ENCODE assay signal across 20 cellular contexts in genomic region chr5:80071510-80072021, GRCh38. TPM values are rescaled to one million over a fixed set of nuclear protein-coding genes. Genes with fewer than 3 reads are reported as not detected.
A peak's percentile ranks its signal among the peaks of the same experiment; 100 is the strongest.
DNase-seq lines count a peak whose midpoint lies in the region; ATAC-seq and TF ChIP-seq lines count a peak whose summit lies in the region.
"Had no signal": no experiment of that assay in that cellular context is flagged by ENCODE, and none has a peak within 500 bp of the region (broad histone marks: within the 10 kb centered on the region; RNA-seq: fewer than 3 reads in every experiment).

No MANE protein-coding gene starts in this region.

- H3K27me3 Mint-ChIP-seq in activated CD4-positive, alpha-beta T cell treated with anti-CD3 and anti-CD28 coated beads for 36 hours: no peaks in the 10 kb centered on the region
- H3K27me3 Mint-ChIP-seq in activated CD8-positive, alpha-beta T cell treated with anti-CD3 and anti-CD28 coated beads for 36 hours: no peaks in the 10 kb centered on the region
- H3K27me3 Mint-ChIP-seq: B cell had no signal

- H3K4me3 ChIP-seq in dorsolateral prefrontal cortex (no peak overlapping the region), SJCRH30 (no peak overlapping the region)
- H3K4me3 ChIP-seq: HAP-1, MG63 had no signal

- TF ChIP-seq CTCF in activated CD8-positive, alpha-beta T cell treated with anti-CD3 and anti-CD28 coated beads for 36 hours (IDR thresholded peaks at IDR 0.05): no peak
- TF ChIP-seq CTCF in dorsolateral prefrontal cortex (IDR thresholded peaks at IDR 0.05 in 54 of 56, conservative IDR thresholded peaks at IDR 0.05 in 2 of 56; ENCODE audit: low read depth in 1 of 56, partially characterized antibody in 56 of 56): no peak

- peak overlapping the region in 34 of 59 donors; percentile 10 to 85 (median 52) for H3K27ac ChIP-seq in dorsolateral prefrontal cortex
- no peak overlapping the region for H3K27ac ChIP-seq in SJCRH30
- H3K27ac ChIP-seq: 22Rv1 had no signal

- intact Hi-C loops in activated CD4-positive, alpha-beta T cell treated with anti-CD3 and anti-CD28 coated beads for 36 hours (cut with DNase I, micrococcal nuclease): no loop called here
- intact Hi-C loops in activated CD8-positive, alpha-beta T cell treated with anti-CD3 and anti-CD28 coated beads for 36 hours (cut with micrococcal nuclease): no loop called here
- intact Hi-C loops in dorsolateral prefrontal cortex (cut with DNase I): loop anchor here in 1 of 2 donors (5.0 kb wide), 1 partner anchor 204 kb away; no protein-coding TSS in a partner anchor

- H3K9me3 Mint-ChIP-seq in activated CD4-positive, alpha-beta T cell treated with anti-CD3 and anti-CD28 coated beads for 36 hours (ENCODE audit: low read depth): no peaks in the 10 kb centered on the region
- no peaks in the 10 kb centered on the region for H3K9me3 Mint-ChIP-seq in activated CD8-positive, alpha-beta T cell treated with anti-CD3 and anti-CD28 coated beads for 36 hours
- H3K9me3 Mint-ChIP-seq: CD4-positive, CD25-positive, alpha-beta regulatory T cell had no signal

- H3K27ac Mint-ChIP-seq in activated CD4-positive, alpha-beta T cell treated with anti-CD3 and anti-CD28 coated beads for 36 hours: peak overlapping the region; percentile 26
- H3K27ac Mint-ChIP-seq in activated CD8-positive, alpha-beta T cell treated with anti-CD3 and anti-CD28 coated beads for 36 hours: no peak overlapping the region
- H3K27ac Mint-ChIP-seq: B cell; CD4-positive, CD25-positive, alpha-beta regulatory T cell had no signal

- H3K4me3 Mint-ChIP-seq in activated CD4-positive, alpha-beta T cell treated with anti-CD3 and anti-CD28 coated beads for 36 hours: no peak overlapping the region
- no peak overlapping the region for H3K4me3 Mint-ChIP-seq in activated CD8-positive, alpha-beta T cell treated with anti-CD3 and anti-CD28 coated beads for 36 hours
- H3K4me3 Mint-ChIP-seq: B cell; CD4-positive, CD25-positive, alpha-beta regulatory T cell had no signal

- POLR2A ChIA-PET in activated CD4-positive, alpha-beta T cell treated with anti-CD3 and anti-CD28 coated beads for 36 hours (lab: Charles Lee): no interaction called here
- POLR2A ChIA-PET in activated CD8-positive, alpha-beta T cell treated with anti-CD3 and anti-CD28 coated beads for 36 hours (lab: Charles Lee): interaction anchor here (0.5 kb wide), 1 partner anchor 1116 kb away, joined by 3 read pairs; no protein-coding TSS in a partner anchor

- no peaks in the 10 kb centered on the region for H3K36me3 ChIP-seq in SJCRH30
- H3K36me3 ChIP-seq: HAP-1, MG63 had no signal

- no peaks in the 10 kb centered on the region for H3K4me1 Mint-ChIP-seq in activated CD4-positive, alpha-beta T cell treated with anti-CD3 and anti-CD28 coated beads for 36 hours
- H3K4me1 Mint-ChIP-seq in activated CD8-positive, alpha-beta T cell treated with anti-CD3 and anti-CD28 coated beads for 36 hours (ENCODE audit: low read depth): peaks cover 4% of the 10 kb centered on the region
- H3K4me1 Mint-ChIP-seq: CD4-positive, CD25-positive, alpha-beta regulatory T cell had no signal

- peaks cover 3% of the 10 kb centered on the region for H3K36me3 Mint-ChIP-seq in activated CD4-positive, alpha-beta T cell treated with anti-CD3 and anti-CD28 coated beads for 36 hours (ENCODE audit: low read depth)
- no peaks in the 10 kb centered on the region for H3K36me3 Mint-ChIP-seq in activated CD8-positive, alpha-beta T cell treated with anti-CD3 and anti-CD28 coated beads for 36 hours (ENCODE audit: low read depth)

- ATAC-seq in activated CD4-positive, alpha-beta T cell treated with anti-CD3 and anti-CD28 coated beads for 36 hours: no peak
- peak; percentile 24 for ATAC-seq in activated CD8-positive, alpha-beta T cell treated with anti-CD3 and anti-CD28 coated beads for 36 hours

- H3K27me3 ChIP-seq in dorsolateral prefrontal cortex (no peaks in the 10 kb centered on the region), SJCRH30 (no peaks in the 10 kb centered on the region)
- H3K27me3 ChIP-seq: MG63 had no signal

- no peaks in the 10 kb centered on the region for H3K9me3 ChIP-seq in SJCRH30 (replicated peaks)
- H3K9me3 ChIP-seq: HAP-1, MG63 had no signal

- peaks cover 6% of the 10 kb centered on the region for H3K4me1 ChIP-seq in SJCRH30

- CTCF ChIA-PET in activated CD4-positive, alpha-beta T cell treated with anti-CD3 and anti-CD28 coated beads for 36 hours (lab: Charles Lee): interaction anchor here (1.8 kb wide), 1 partner anchor 12 kb away, joined by 9 read pairs; no protein-coding TSS in a partner anchor
- CTCF ChIA-PET in activated CD8-positive, alpha-beta T cell treated with anti-CD3 and anti-CD28 coated beads for 36 hours (lab: Charles Lee): interaction anchor here (0.6 to 0.9 kb wide), 2 partner anchors 12 to 65 kb away, joined by 3 to 5 read pairs; no protein-coding TSS in a partner anchor

- no peak for DNase-seq in activated CD4-positive, alpha-beta T cell treated with anti-CD3 and anti-CD28 coated beads for 36 hours
- DNase-seq in activated CD4-positive, alpha-beta T cell treated with anti-CD3 and anti-CD28 coated beads for 48 hours: no peak
- no peak for DNase-seq in activated CD8-positive, alpha-beta T cell treated with anti-CD3 and anti-CD28 coated beads for 36 hours
- DNase-seq in dorsolateral prefrontal cortex (no peak), amygdala (lab: John Stamatoyannopoulos, UW) (no peak), SJCRH30 (no peak)
- DNase-seq in stimulated activated naive CD4-positive, alpha-beta T cell treated with Interleukin-2 at 50 U/mL for 16 hours (lab: John Stamatoyannopoulos, UW): no peak
- DNase-seq: CD4-positive, CD25-positive, alpha-beta regulatory T cell; GOT3; IMR-90; KG1; MG63; NCI-H2029; NCI-H446; NCI-H524 treated with DMSO at 0.1 percent for 48 hours; NCI-H774; SIG-M5 had no signal

RNA-seq across cellular contexts. Expression of gene THBS4, which starts 36.4 kb away (rescaled TPM):
- 1 to 10 TPM; 2.1 to 2.3 TPM for total RNA-seq in activated CD4-positive, alpha-beta T cell treated with anti-CD3 and anti-CD28 coated beads for 36 hours
- total RNA-seq in activated CD8-positive, alpha-beta T cell treated with anti-CD3 and anti-CD28 coated beads for 36 hours: 1 to 10 TPM; 2.3 to 2.5 TPM
- total RNA-seq in dorsolateral prefrontal cortex: 10 to 100 TPM; 13.2 to 41.3 (median 23.5) TPM
- total RNA-seq in SJCRH30 (2014; rRNA removed; shearing (Covaris generic)): 4.6 and 6.0 TPM in 2 replicates
- total RNA-seq: CD4-positive, CD25-positive, alpha-beta regulatory T cell had no signal
